In the genomic region with DNA sequence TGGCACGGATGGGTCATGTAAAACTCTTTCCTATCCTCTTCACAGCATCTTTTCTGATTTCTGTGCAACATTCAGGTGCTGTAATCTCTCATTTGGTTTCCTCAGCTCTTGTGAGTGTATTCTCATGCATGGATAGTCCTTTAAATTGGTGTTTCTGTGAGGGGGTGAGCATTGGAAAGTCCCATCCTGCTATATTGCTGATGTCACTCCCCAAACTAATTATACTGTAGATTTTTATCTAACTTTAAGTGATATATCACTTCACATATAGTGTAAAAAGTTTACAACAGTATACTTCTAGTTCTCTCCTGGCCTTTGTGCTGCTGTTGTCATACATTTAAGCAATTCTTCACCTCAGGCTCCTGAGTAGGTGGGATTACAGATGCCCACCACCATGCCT, we compare ENCODE assay signal across 20 cellular contexts.
"Had no signal": no experiment of that assay in that cellular context is flagged by ENCODE, and none has a peak within 500 bp of the region (broad histone marks: within the 10 kb centered on the region; RNA-seq: fewer than 3 reads in every experiment).

No MANE protein-coding gene starts in this region.

- ATAC-seq: T-cell had no signal

- H3K4me3 ChIP-seq: SJSA1, SK-N-MC had no signal

- H3K36me3 ChIP-seq: SJSA1 had no signal

- H3K27ac Mint-ChIP-seq: T-cell had no signal

- H3K4me3 Mint-ChIP-seq: T-cell had no signal

- H3K9me3 ChIP-seq: SJSA1 had no signal

- H3K9me3 Mint-ChIP-seq: T-cell had no signal

- H3K27me3 ChIP-seq: SJSA1 had no signal

- H3K27ac ChIP-seq: SJSA1, SK-N-MC had no signal

- H3K4me1 Mint-ChIP-seq: T-cell had no signal

- DNase-seq: KBM-7, MV-4-11, NCI-H1048, NCI-H1105, NCI-H1417, NCI-H1436 treated with DMSO at 0.1 percent for 48 hours, NCI-H1694, NCI-H187 treated with DMSO at 0.1 percent for 48 hours, NCI-H2029 treated with DMSO at 0.1 percent for 48 hours, NCI-H2227 treated with DMSO at 0.1 percent for 48 hours, NCI-H524, NCI-H526 treated with DMSO at 0.1 percent for 48 hours, NCI-H748 treated with DMSO at 0.1 percent for 48 hours, Right ventricle myocardium superior, RPMI8226, SIG-M5, SW 1271, T-cell had no signal

- H3K4me1 ChIP-seq: SJSA1 had no signal
